Comparison of ENCODE assay signal across 9 cellular contexts in genomic region chr4:100738388-100739165, GRCh38.
DNase-seq lines count a peak whose midpoint lies in the region; ATAC-seq and TF ChIP-seq lines count a peak whose summit lies in the region.
"Had no signal": no experiment of that assay in that cellular context is flagged by ENCODE, and none has a peak within 500 bp of the region (broad histone marks: within the 10 kb centered on the region; RNA-seq: fewer than 3 reads in every experiment).

No MANE protein-coding gene starts in this region.

- POLR2A ChIA-PET in WTC11 (lab: Charles Lee): interaction anchor here (0.7 kb wide), 1 partner anchor 514 kb away, joined by 12 read pairs; no protein-coding TSS in a partner anchor

- peak; percentile 17 for DNase-seq in BE2C
- peak; percentile 83 to 97 for DNase-seq in cardiac fibroblast (ENCODE audit: low read depth in 2 of 2)
- peak in 2 of 3 donors; percentile 21 to 45 for DNase-seq in mucosa of descending colon
- DNase-seq in WTC11 (ENCODE audit: low spot score): no peak
- no peak for DNase-seq in effector CD8-positive, alpha-beta T cell (lab: John Stamatoyannopoulos, UW)
- no peak for DNase-seq in superior temporal gyrus (ENCODE audit: extremely low spot score)

- intact Hi-C loops in mucosa of descending colon (cut with DNase I, micrococcal nuclease): no loop called here

- no peak overlapping the region for H3K4me3 ChIP-seq in BE2C (ENCODE audit: low read depth, low read length)
- H3K4me3 ChIP-seq in cardiac fibroblast (replicated peaks in 1 of 2; ENCODE audit: low read depth in 2 of 2, low read length in 2 of 2): no peak overlapping the region
- no peak overlapping the region for H3K4me3 ChIP-seq in mucosa of descending colon

- no peaks in the 10 kb centered on the region for H3K36me3 ChIP-seq in BE2C
- no peaks in the 10 kb centered on the region for H3K36me3 ChIP-seq in mucosa of descending colon (ENCODE audit: low read depth)

- CTCF ChIA-PET in WTC11 (lab: Charles Lee): interaction anchor here (1.0 kb wide), 1 partner anchor 72 kb away, joined by 3 read pairs; no protein-coding TSS in a partner anchor

- no peaks in the 10 kb centered on the region for H3K9me3 ChIP-seq in BE2C
- H3K9me3 ChIP-seq in mucosa of descending colon: no peaks in the 10 kb centered on the region

- no peak for TF ChIP-seq CTCF in BE2C (IDR thresholded peaks at IDR 0.05; ENCODE audit: low read depth, low read length)
- no peak for TF ChIP-seq CTCF in cardiac fibroblast (IDR thresholded peaks at IDR 0.05; ENCODE audit: low read depth, low read length)
- TF ChIP-seq CTCF in mucosa of descending colon (IDR thresholded peaks at IDR 0.05): no peak
- no peak for TF ChIP-seq CTCF in WTC11 (IDR thresholded peaks at IDR 0.05)

- H3K27me3 Mint-ChIP-seq in WTC11 (ENCODE audit: low read depth): no peaks in the 10 kb centered on the region

- no peak overlapping the region for H3K27ac Mint-ChIP-seq in WTC11
- H3K27ac Mint-ChIP-seq: activated T-helper 1 cell treated with anti-CD3 and anti-CD28 coated beads, Interleukin-12 subunit alpha, Interleukin-12 subunit beta, Interleukin-2, Interleukin-4 antibody, amounts not matched to agents 30 ng/mL and 10 ng/mL and 1 ng/mL, durations not matched to agents 14 hours and 24 hours and 36 hours had no signal

- peaks cover 16% of the 10 kb centered on the region for H3K9me3 Mint-ChIP-seq in WTC11

- peaks cover 4% of the 10 kb centered on the region; the same call in 1 of the 2 replicates for H3K36me3 Mint-ChIP-seq in WTC11

- H3K27me3 ChIP-seq in BE2C: no peaks in the 10 kb centered on the region

- H3K4me1 ChIP-seq in BE2C (no peaks in the 10 kb centered on the region), mucosa of descending colon (ENCODE audit: low read depth) (no peaks in the 10 kb centered on the region)

- H3K4me1 Mint-ChIP-seq in WTC11: no peaks in the 10 kb centered on the region

- no peak overlapping the region for H3K4me3 Mint-ChIP-seq in WTC11
- H3K4me3 Mint-ChIP-seq: activated T-helper 1 cell treated with anti-CD3 and anti-CD28 coated beads, Interleukin-12 subunit alpha, Interleukin-12 subunit beta, Interleukin-2, Interleukin-4 antibody, amounts not matched to agents 30 ng/mL and 10 ng/mL and 1 ng/mL, durations not matched to agents 14 hours and 24 hours and 36 hours had no signal

- ATAC-seq in HG03432 (IDR thresholded peaks at IDR 0.05; ENCODE audit: unreplicated experiment) (peak; percentile 80), mucosa of descending colon (peak; percentile 100), WTC11 (no peak), HG03135 (IDR thresholded peaks at IDR 0.05; ENCODE audit: unreplicated experiment) (no peak)

TF ChIP-seq in WTC11, 78 proteins besides CTCF, POLR2A, EP300 and RAD21 (continues in another document):
- TF ChIP-seq SMAD3 (CRISPR knock-in tag; IDR thresholded peaks at IDR 0.05; ENCODE audit: borderline replicate concordance) (no peak), JAZF1 (CRISPR knock-in tag; IDR thresholded peaks at IDR 0.05) (no peak), AFF4 (CRISPR knock-in tag; IDR thresholded peaks at IDR 0.05; ENCODE audit: borderline replicate concordance) (no peak), CREM (CRISPR knock-in tag; IDR thresholded peaks at IDR 0.05) (no peak), PRRX2 (CRISPR knock-in tag; IDR thresholded peaks at IDR 0.05) (no peak), ZNF425 (CRISPR knock-in tag; conservative IDR thresholded peaks at IDR 0.05) (no peak), ZNF512 (CRISPR knock-in tag; IDR thresholded peaks at IDR 0.05; ENCODE audit: borderline replicate concordance) (no peak), USF2 (CRISPR knock-in tag; IDR thresholded peaks at IDR 0.05) (no peak), SMAD4 (CRISPR knock-in tag; IDR thresholded peaks at IDR 0.05) (no peak), GTF2I (CRISPR knock-in tag; conservative IDR thresholded peaks at IDR 0.05) (no peak), TCF7 (CRISPR knock-in tag; IDR thresholded peaks at IDR 0.05; ENCODE audit: low read depth) (no peak), ATF2 (CRISPR knock-in tag; IDR thresholded peaks at IDR 0.05; ENCODE audit: borderline replicate concordance, low read depth) (no peak), ETV6 (CRISPR knock-in tag; IDR thresholded peaks at IDR 0.05) (no peak), MXD4 (CRISPR knock-in tag; IDR thresholded peaks at IDR 0.05; ENCODE audit: borderline replicate concordance) (no peak)

Comparison
In these comparisons a context has a peak if more than half of its experiments do, and no peak if none do; other contexts are left out.
1. DNase-seq: peak in BE2C (single experiment), cardiac fibroblast (2 of 2) and mucosa of descending colon (2 of 3); none in WTC11 (single experiment), effector CD8-positive, alpha-beta T cell (single experiment) and superior temporal gyrus (single experiment).
2. ATAC-seq: peak in HG03432 (single experiment) and mucosa of descending colon (single experiment); none in WTC11 (single experiment) and HG03135 (single experiment).